ENCODE assay signal across 40 cellular contexts in genomic region chr13:90217275-90217674, GRCh38.
"Had no signal": no experiment of that assay in that cellular context is flagged by ENCODE, and none has a peak within 500 bp of the region (broad histone marks: within the 10 kb centered on the region; RNA-seq: fewer than 3 reads in every experiment).

No MANE protein-coding gene starts in this region.

- H3K27ac Mint-ChIP-seq: activated naive CD4-positive, alpha-beta T cell treated with anti-CD3 and anti-CD28 coated beads for 36 hours; activated naive CD4-positive, alpha-beta T cell treated with anti-CD3 and anti-CD28 coated beads, Interleukin-2, amount 10 ng/mL, durations not matched to agents 7 days and 5 days; activated naive CD4-positive, alpha-beta T cell treated with anti-CD3 and anti-CD28 coated beads, Interleukin-2, amount 50 U/mL, for 24 hours; activated naive CD4-positive, alpha-beta T cell treated with anti-CD3 and anti-CD28 coated beads, Interleukin-2, amount 50 U/mL, for 72 hours; activated naive CD8-positive, alpha-beta T cell; activated naive CD8-positive, alpha-beta T cell treated with anti-CD3 and anti-CD28 coated beads for 36 hours; activated naive CD8-positive, alpha-beta T cell treated with anti-CD3 and anti-CD28 coated beads, Interleukin-2, amount 10 ng/mL, durations not matched to agents 7 days and 5 days; activated naive CD8-positive, alpha-beta T cell treated with anti-CD3 and anti-CD28 coated beads, Interleukin-2, amount 50 U/mL, for 24 hours; activated T-cell treated with anti-CD3 and anti-CD28 coated beads, Interleukin-2, amount 50 U/mL, for 24 hours; activated T-cell treated with anti-CD3 and anti-CD28 coated beads, Interleukin-2, amount 50 U/mL, for 72 hours; activated T-helper 1 cell treated with anti-CD3 and anti-CD28 coated beads, Interleukin-12 subunit alpha, Interleukin-12 subunit beta, Interleukin-2, Interleukin-4 antibody, amounts not matched to agents 30 ng/mL and 10 ng/mL and 1 ng/mL, durations not matched to agents 14 hours and 24 hours and 36 hours; activated T-helper 17 cell treated with anti-CD3 and anti-CD28 coated beads, Interleukin-2, amount 50 U/mL, for 72 hours; activated T-helper 2 cell treated with anti-CD3 and anti-CD28 coated beads, Interferon-gamma antibody, Interleukin-2, Interleukin-4, amounts not matched to agents 10 μg/mL and 5 μg/mL and 100 μg/mL, durations not matched to agents 14 hours and 24 hours and 36 hours; brain had no signal

- H3K4me3 ChIP-seq: adrenal gland, ascending aorta, body of pancreas, breast epithelium, cardiac muscle cell had no signal

- ATAC-seq: activated naive CD4-positive, alpha-beta T cell treated with anti-CD3 and anti-CD28 coated beads, Interleukin-2, amount 50 U/mL, for 72 hours; activated naive CD8-positive, alpha-beta T cell treated with anti-CD3 and anti-CD28 coated beads, Interleukin-2, amount 50 U/mL, for 24 hours; activated T-cell treated with anti-CD3 and anti-CD28 coated beads, Interleukin-2, amount 50 U/mL, for 4 hours; activated T-cell treated with anti-CD3 and anti-CD28 coated beads, Interleukin-2, amount 50 U/mL, for 72 hours; activated T-helper 17 cell treated with anti-CD3 and anti-CD28 coated beads, Interleukin-2, amount 50 U/mL, for 72 hours; body of pancreas had no signal

- H3K4me3 Mint-ChIP-seq: activated naive CD4-positive, alpha-beta T cell treated with anti-CD3 and anti-CD28 coated beads for 36 hours; activated naive CD4-positive, alpha-beta T cell treated with anti-CD3 and anti-CD28 coated beads, Interleukin-2, amount 10 ng/mL, durations not matched to agents 7 days and 5 days; activated naive CD4-positive, alpha-beta T cell treated with anti-CD3 and anti-CD28 coated beads, Interleukin-2, amount 50 U/mL, for 24 hours; activated naive CD8-positive, alpha-beta T cell; activated naive CD8-positive, alpha-beta T cell treated with anti-CD3 and anti-CD28 coated beads for 36 hours; activated naive CD8-positive, alpha-beta T cell treated with anti-CD3 and anti-CD28 coated beads, Interleukin-2, amount 10 ng/mL, durations not matched to agents 7 days and 5 days; activated naive CD8-positive, alpha-beta T cell treated with anti-CD3 and anti-CD28 coated beads, Interleukin-2, amount 50 U/mL, for 24 hours; activated T-cell treated with anti-CD3 and anti-CD28 coated beads, Interleukin-2, amount 50 U/mL, for 24 hours; activated T-cell treated with anti-CD3 and anti-CD28 coated beads, Interleukin-2, amount 50 U/mL, for 4 hours; activated T-cell treated with anti-CD3 and anti-CD28 coated beads, Interleukin-2, amount 50 U/mL, for 72 hours; activated T-helper 1 cell treated with anti-CD3 and anti-CD28 coated beads, Interleukin-12 subunit alpha, Interleukin-12 subunit beta, Interleukin-2, Interleukin-4 antibody, amounts not matched to agents 30 ng/mL and 10 ng/mL and 1 ng/mL, durations not matched to agents 14 hours and 24 hours and 36 hours; activated T-helper 17 cell treated with anti-CD3 and anti-CD28 coated beads, Interleukin-2, amount 50 U/mL, for 72 hours; brain; central memory CD8-positive, alpha-beta T cell had no signal

- FAIRE-seq: astrocyte, bronchial epithelial cell had no signal

- H3K9me3 Mint-ChIP-seq: activated naive CD8-positive, alpha-beta T cell treated with anti-CD3 and anti-CD28 coated beads for 36 hours; activated T-helper 17 cell treated with anti-CD3 and anti-CD28 coated beads, Interleukin-2, amount 50 U/mL, for 72 hours had no signal

- H3K4me1 ChIP-seq: adrenal gland, ascending aorta, body of pancreas, breast epithelium had no signal

- H3K4me1 Mint-ChIP-seq: activated naive CD4-positive, alpha-beta T cell treated with anti-CD3 and anti-CD28 coated beads, Interleukin-2, amount 10 ng/mL, durations not matched to agents 7 days and 5 days; activated naive CD4-positive, alpha-beta T cell treated with anti-CD3 and anti-CD28 coated beads, Interleukin-2, amount 50 U/mL, for 24 hours; activated naive CD8-positive, alpha-beta T cell treated with anti-CD3 and anti-CD28 coated beads for 36 hours; activated naive CD8-positive, alpha-beta T cell treated with anti-CD3 and anti-CD28 coated beads, Interleukin-2, amount 10 ng/mL, durations not matched to agents 7 days and 5 days; activated naive CD8-positive, alpha-beta T cell treated with anti-CD3 and anti-CD28 coated beads, Interleukin-2, amount 50 U/mL, for 24 hours; activated T-helper 17 cell treated with anti-CD3 and anti-CD28 coated beads, Interleukin-2, amount 50 U/mL, for 72 hours; brain; central memory CD8-positive, alpha-beta T cell had no signal

- H3K36me3 ChIP-seq: adrenal gland, ascending aorta, brain microvascular endothelial cell, breast epithelium, cardiac muscle cell had no signal

- H3K36me3 Mint-ChIP-seq: activated naive CD4-positive, alpha-beta T cell treated with anti-CD3 and anti-CD28 coated beads, Interleukin-2, amount 10 ng/mL, durations not matched to agents 7 days and 5 days; activated naive CD4-positive, alpha-beta T cell treated with anti-CD3 and anti-CD28 coated beads, Interleukin-2, amount 50 U/mL, for 24 hours; activated naive CD8-positive, alpha-beta T cell; activated naive CD8-positive, alpha-beta T cell treated with anti-CD3 and anti-CD28 coated beads for 36 hours; activated naive CD8-positive, alpha-beta T cell treated with anti-CD3 and anti-CD28 coated beads, Interleukin-2, amount 10 ng/mL, durations not matched to agents 7 days and 5 days; brain had no signal

- H3K27me3 Mint-ChIP-seq: activated naive CD4-positive, alpha-beta T cell treated with anti-CD3 and anti-CD28 coated beads, Interleukin-2, amount 10 ng/mL, durations not matched to agents 7 days and 5 days; activated naive CD4-positive, alpha-beta T cell treated with anti-CD3 and anti-CD28 coated beads, Interleukin-2, amount 50 U/mL, for 24 hours; activated naive CD8-positive, alpha-beta T cell; activated naive CD8-positive, alpha-beta T cell treated with anti-CD3 and anti-CD28 coated beads for 36 hours; activated naive CD8-positive, alpha-beta T cell treated with anti-CD3 and anti-CD28 coated beads, Interleukin-2, amount 10 ng/mL, durations not matched to agents 7 days and 5 days; activated naive CD8-positive, alpha-beta T cell treated with anti-CD3 and anti-CD28 coated beads, Interleukin-2, amount 50 U/mL, for 24 hours; activated T-cell treated with anti-CD3 and anti-CD28 coated beads, Interleukin-2, amount 50 U/mL, for 24 hours; activated T-helper 17 cell treated with anti-CD3 and anti-CD28 coated beads, Interleukin-2, amount 50 U/mL, for 72 hours; brain; central memory CD8-positive, alpha-beta T cell had no signal

- H3K9me3 ChIP-seq: adrenal gland, ascending aorta, body of pancreas, breast epithelium had no signal

- H3K27ac ChIP-seq: adrenal gland, ascending aorta, body of pancreas, brain microvascular endothelial cell, breast epithelium, cardiac muscle cell had no signal

- H3K27me3 ChIP-seq: adrenal gland, ascending aorta, body of pancreas, brain microvascular endothelial cell, breast epithelium, cardiac muscle cell had no signal

- DNase-seq: activated effector memory CD4-positive, alpha-beta T cell treated with anti-CD3 and anti-CD28 coated beads, Interleukin-2, amount 50 U/mL, for 16 hours; activated effector memory CD4-positive, alpha-beta T cell treated with Interleukin-2 at 50 U/mL for 16 hours; activated gamma-delta T cell; activated gamma-delta T cell treated with Interleukin-2 at 50 U/mL for 16 hours; activated naive CD4-positive, alpha-beta T cell; activated naive CD4-positive, alpha-beta T cell treated with anti-CD3 and anti-CD28 coated beads for 36 hours; activated naive CD4-positive, alpha-beta T cell treated with anti-CD3 and anti-CD28 coated beads, Interleukin-2, amount 10 ng/mL, durations not matched to agents 7 days and 5 days; activated naive CD4-positive, alpha-beta T cell treated with anti-CD3 and anti-CD28 coated beads, Interleukin-2, amount 50 U/mL, for 16 hours; activated naive CD4-positive, alpha-beta T cell treated with Interleukin-2 at 50 U/mL for 16 hours; activated naive CD8-positive, alpha-beta T cell treated with anti-CD3 and anti-CD28 coated beads for 36 hours; activated naive CD8-positive, alpha-beta T cell treated with anti-CD3 and anti-CD28 coated beads, Interleukin-2, amount 10 ng/mL, durations not matched to agents 7 days and 5 days; activated naive CD8-positive, alpha-beta T cell treated with anti-CD3 and anti-CD28 coated beads, Interleukin-2, amount 50 U/mL, for 24 hours; activated T-cell treated with anti-CD3 and anti-CD28 coated beads, Interleukin-2, amount 50 U/mL, for 1 hour; activated T-cell treated with anti-CD3 and anti-CD28 coated beads, Interleukin-2, amount 50 U/mL, for 24 hours; activated T-cell treated with anti-CD3 and anti-CD28 coated beads, Interleukin-2, amount 50 U/mL, for 4 hours; activated T-cell treated with anti-CD3 and anti-CD28 coated beads, Interleukin-2, amount 50 U/mL, for 48 hours; activated T-cell treated with anti-CD3 and anti-CD28 coated beads, Interleukin-2, amount 50 U/mL, for 72 hours; adrenal gland; amniotic stem cell; amygdala; anterior cingulate cortex; aorta; body of pancreas; brain microvascular endothelial cell; caudate nucleus; central memory CD4-positive, alpha-beta T cell; cerebellar nuclear complex had no signal
